Comparison of ENCODE assay signal across 1 cellular context in the genomic region with DNA sequence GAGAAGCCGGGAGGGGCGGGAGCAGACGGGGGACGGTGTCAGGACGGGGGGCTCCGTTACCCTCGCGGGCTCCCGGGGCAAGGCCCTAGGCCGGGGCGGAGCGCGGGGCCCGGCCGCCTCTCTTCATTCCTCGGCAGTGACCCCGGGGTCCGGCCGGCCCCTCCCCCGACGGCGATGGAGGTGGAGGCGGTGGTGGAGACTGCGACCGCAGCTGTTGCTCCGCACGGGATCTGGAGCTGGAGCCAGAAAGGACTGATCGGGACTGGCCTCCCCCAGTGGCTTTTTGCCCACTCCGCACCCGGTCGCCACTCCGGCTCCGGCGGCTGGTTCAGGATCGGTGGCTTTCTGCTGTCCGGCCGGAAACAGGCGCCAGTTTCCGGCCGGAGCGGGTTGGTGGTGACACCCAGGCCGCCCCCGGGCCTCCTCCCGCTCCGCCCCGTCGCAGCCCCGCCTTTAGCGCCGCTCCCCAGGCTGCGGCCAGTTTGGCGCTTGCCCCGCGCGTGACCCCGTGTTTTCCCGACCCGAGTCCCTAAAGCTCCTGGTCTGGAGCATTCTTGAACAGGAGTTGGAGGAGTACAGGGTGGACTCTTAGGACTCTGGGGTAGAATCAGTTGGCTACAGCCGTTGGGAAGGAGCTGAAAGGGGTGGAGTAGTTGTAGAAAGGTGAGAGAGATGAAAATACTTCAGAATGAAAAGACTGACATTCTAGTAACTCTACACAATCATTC.
A peak's percentile ranks its signal among the peaks of the same experiment; 100 is the strongest.
TF ChIP-seq lines count a peak whose summit lies in the region.

A gene (minus strand): TSS at position 339 of the 728 bp plus-strand sequence. CDS start 33,216 bp downstream, outside the sequence.

TF ChIP-seq in HepG2, 621 proteins besides CTCF, POLR2A, EP300 and RAD21 (continued from another document and continues in another):
- TF ChIP-seq, protein P1, sequence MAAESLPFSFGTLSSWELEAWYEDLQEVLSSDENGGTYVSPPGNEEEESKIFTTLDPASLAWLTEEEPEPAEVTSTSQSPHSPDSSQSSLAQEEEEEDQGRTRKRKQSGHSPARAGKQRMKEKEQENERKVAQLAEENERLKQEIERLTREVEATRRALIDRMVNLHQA (CRISPR knock-in tag; IDR thresholded peaks at IDR 0.05) = no peak
- TF ChIP-seq ZNF10 (CRISPR knock-in tag; IDR thresholded peaks at IDR 0.05; ENCODE audit: borderline replicate concordance, low read depth) (no peak), FOXK2 (IDR thresholded peaks at IDR 0.05) (no peak), YEATS4 (CRISPR knock-in tag; IDR thresholded peaks at IDR 0.05; ENCODE audit: borderline replicate concordance) (peak; percentile 93), ELF3 (CRISPR knock-in tag; IDR thresholded peaks at IDR 0.05) (peak; percentile 74), ZNF333 (CRISPR knock-in tag; IDR thresholded peaks at IDR 0.05; ENCODE audit: borderline replicate concordance) (peak; percentile 52; the same call in 1 of the 2 replicates), SOX5 (CRISPR knock-in tag; IDR thresholded peaks at IDR 0.05; ENCODE audit: borderline replicate concordance) (peak; percentile 43; the same call in 1 of the 2 replicates), NCOR1 (IDR thresholded peaks at IDR 0.05; ENCODE audit: borderline replicate concordance, low read length) (peak; percentile 80; the same call in 1 of the 2 replicates), IRX3 (CRISPR knock-in tag; IDR thresholded peaks at IDR 0.05; ENCODE audit: borderline replicate concordance, low read depth) (peak; percentile 81; the same call in 1 of the 2 replicates), ZNF552 (CRISPR knock-in tag; IDR thresholded peaks at IDR 0.05; ENCODE audit: borderline replicate concordance) (no peak; the same call in 1 of the 2 replicates), ZNF432 (CRISPR knock-in tag; IDR thresholded peaks at IDR 0.05; ENCODE audit: borderline replicate concordance) (no peak), STAT5B (CRISPR knock-in tag; IDR thresholded peaks at IDR 0.05) (0 out of 2 replicates have a peak, but pooled peaks have one; percentile 34), ZNF570 (CRISPR knock-in tag; IDR thresholded peaks at IDR 0.05; ENCODE audit: borderline replicate concordance) (no peak), YEATS2 (CRISPR knock-in tag; IDR thresholded peaks at IDR 0.05; ENCODE audit: borderline replicate concordance) (peak; percentile 73; the same call in 1 of the 2 replicates), POLR2AphosphoS5 (IDR thresholded peaks at IDR 0.05; ENCODE audit: low read depth, low read length) (peak; percentile 74), ZC3H4 (CRISPR knock-in tag; IDR thresholded peaks at IDR 0.05; ENCODE audit: borderline replicate concordance) (no peak), RELA (CRISPR knock-in tag; IDR thresholded peaks at IDR 0.05) (0 out of 2 replicates have a peak, but pooled peaks have one; percentile 77), GATA4 (IDR thresholded peaks at IDR 0.05; ENCODE audit: borderline replicate concordance, low read depth) (no peak), ZNF782 (CRISPR knock-in tag; IDR thresholded peaks at IDR 0.05; ENCODE audit: borderline replicate concordance) (peak; percentile 87; the same call in 1 of the 2 replicates), ZNF282 (IDR thresholded peaks at IDR 0.05; ENCODE audit: partially characterized antibody) (no peak), KDM3A (CRISPR knock-in tag; IDR thresholded peaks at IDR 0.05; ENCODE audit: low read depth) (peak; percentile 85; the same call in 1 of the 2 replicates), DR1 (CRISPR knock-in tag; IDR thresholded peaks at IDR 0.05) (peak; percentile 50; the same call in 1 of the 2 replicates), ZNF577 (CRISPR knock-in tag; IDR thresholded peaks at IDR 0.05; ENCODE audit: borderline replicate concordance, low read depth) (no peak), MIER3 (CRISPR knock-in tag; IDR thresholded peaks at IDR 0.05; ENCODE audit: borderline replicate concordance) (peak; percentile 66; the same call in 1 of the 2 replicates), MAF1 (CRISPR knock-in tag; IDR thresholded peaks at IDR 0.05; ENCODE audit: borderline replicate concordance) (peak; percentile 61; the same call in 1 of the 2 replicates), NFKB2 (CRISPR knock-in tag; IDR thresholded peaks at IDR 0.05; ENCODE audit: borderline replicate concordance) (peak; percentile 35; the same call in 1 of the 2 replicates), ZNF383 (CRISPR knock-in tag; IDR thresholded peaks at IDR 0.05; ENCODE audit: borderline replicate concordance) (peak; percentile 72; the same call in 1 of the 2 replicates), NFRKB (IDR thresholded peaks at IDR 0.05) (no peak), PCBP2 (optimal IDR thresholded peaks at IDR 0.05; ENCODE audit: low read depth, low read length, poor library complexity, severe bottlenecking) (no peak), HMGA1 (CRISPR knock-in tag; conservative IDR thresholded peaks at IDR 0.05) (no peak), ZNF775 (CRISPR knock-in tag; IDR thresholded peaks at IDR 0.05; ENCODE audit: borderline replicate concordance) (peak; percentile 49; the same call in 1 of the 2 replicates), HNRNPH1 (optimal IDR thresholded peaks at IDR 0.05; ENCODE audit: low read depth, low read length) (no peak), ARNT (IDR thresholded peaks at IDR 0.05) (no peak), ISX (CRISPR knock-in tag; conservative IDR thresholded peaks at IDR 0.05) (no peak), ZNF781 (CRISPR knock-in tag; IDR thresholded peaks at IDR 0.05; ENCODE audit: borderline replicate concordance, not compliant biosample characterization) (no peak), SRF (IDR thresholded peaks at IDR 0.05; ENCODE audit: low read depth, low read length) (peak; percentile 36; the same call in 1 of the 2 replicates), SCMH1 (CRISPR knock-in tag; IDR thresholded peaks at IDR 0.05; ENCODE audit: borderline replicate concordance) (no peak), ISL2 (CRISPR knock-in tag; IDR thresholded peaks at IDR 0.05) (peak; percentile 65), ZNF30 (CRISPR knock-in tag; IDR thresholded peaks at IDR 0.05) (no peak), SP140L (CRISPR knock-in tag; IDR thresholded peaks at IDR 0.05; ENCODE audit: borderline replicate concordance) (peak; percentile 77; the same call in 1 of the 2 replicates), KDM2A (CRISPR knock-in tag; IDR thresholded peaks at IDR 0.05; ENCODE audit: borderline replicate concordance, low read depth) (peak; percentile 97), REXO4 (CRISPR knock-in tag; IDR thresholded peaks at IDR 0.05; ENCODE audit: borderline replicate concordance) (no peak), ZNF430 (CRISPR knock-in tag; IDR thresholded peaks at IDR 0.05) (peak; percentile 91), ZBTB42 (CRISPR knock-in tag; IDR thresholded peaks at IDR 0.05) (peak; percentile 32; the same call in 1 of the 2 replicates), ZSCAN30 (CRISPR knock-in tag; IDR thresholded peaks at IDR 0.05) (peak; percentile 94)
- TF ChIP-seq, protein P2, sequence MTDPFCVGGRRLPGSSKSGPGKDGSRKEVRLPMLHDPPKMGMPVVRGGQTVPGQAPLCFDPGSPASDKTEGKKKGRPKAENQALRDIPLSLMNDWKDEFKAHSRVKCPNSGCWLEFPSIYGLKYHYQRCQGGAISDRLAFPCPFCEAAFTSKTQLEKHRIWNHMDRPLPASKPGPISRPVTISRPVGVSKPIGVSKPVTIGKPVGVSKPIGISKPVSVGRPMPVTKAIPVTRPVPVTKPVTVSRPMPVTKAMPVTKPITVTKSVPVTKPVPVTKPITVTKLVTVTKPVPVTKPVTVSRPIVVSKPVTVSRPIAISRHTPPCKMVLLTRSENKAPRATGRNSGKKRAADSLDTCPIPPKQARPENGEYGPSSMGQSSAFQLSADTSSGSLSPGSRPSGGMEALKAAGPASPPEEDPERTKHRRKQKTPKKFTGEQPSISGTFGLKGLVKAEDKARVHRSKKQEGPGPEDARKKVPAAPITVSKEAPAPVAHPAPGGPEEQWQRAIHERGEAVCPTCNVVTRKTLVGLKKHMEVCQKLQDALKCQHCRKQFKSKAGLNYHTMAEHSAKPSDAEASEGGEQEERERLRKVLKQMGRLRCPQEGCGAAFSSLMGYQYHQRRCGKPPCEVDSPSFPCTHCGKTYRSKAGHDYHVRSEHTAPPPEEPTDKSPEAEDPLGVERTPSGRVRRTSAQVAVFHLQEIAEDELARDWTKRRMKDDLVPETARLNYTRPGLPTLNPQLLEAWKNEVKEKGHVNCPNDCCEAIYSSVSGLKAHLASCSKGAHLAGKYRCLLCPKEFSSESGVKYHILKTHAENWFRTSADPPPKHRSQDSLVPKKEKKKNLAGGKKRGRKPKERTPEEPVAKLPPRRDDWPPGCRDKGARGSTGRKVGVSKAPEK (CRISPR knock-in tag; IDR thresholded peaks at IDR 0.05; ENCODE audit: borderline replicate concordance) = no peak
- TF ChIP-seq, protein P3, sequence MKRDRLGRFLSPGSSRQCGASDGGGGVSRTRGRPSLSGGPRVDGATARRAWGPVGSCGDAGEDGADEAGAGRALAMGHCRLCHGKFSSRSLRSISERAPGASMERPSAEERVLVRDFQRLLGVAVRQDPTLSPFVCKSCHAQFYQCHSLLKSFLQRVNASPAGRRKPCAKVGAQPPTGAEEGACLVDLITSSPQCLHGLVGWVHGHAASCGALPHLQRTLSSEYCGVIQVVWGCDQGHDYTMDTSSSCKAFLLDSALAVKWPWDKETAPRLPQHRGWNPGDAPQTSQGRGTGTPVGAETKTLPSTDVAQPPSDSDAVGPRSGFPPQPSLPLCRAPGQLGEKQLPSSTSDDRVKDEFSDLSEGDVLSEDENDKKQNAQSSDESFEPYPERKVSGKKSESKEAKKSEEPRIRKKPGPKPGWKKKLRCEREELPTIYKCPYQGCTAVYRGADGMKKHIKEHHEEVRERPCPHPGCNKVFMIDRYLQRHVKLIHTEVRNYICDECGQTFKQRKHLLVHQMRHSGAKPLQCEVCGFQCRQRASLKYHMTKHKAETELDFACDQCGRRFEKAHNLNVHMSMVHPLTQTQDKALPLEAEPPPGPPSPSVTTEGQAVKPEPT (CRISPR knock-in tag; IDR thresholded peaks at IDR 0.05; ENCODE audit: low read depth) = no peak
- TF ChIP-seq, protein P4, sequence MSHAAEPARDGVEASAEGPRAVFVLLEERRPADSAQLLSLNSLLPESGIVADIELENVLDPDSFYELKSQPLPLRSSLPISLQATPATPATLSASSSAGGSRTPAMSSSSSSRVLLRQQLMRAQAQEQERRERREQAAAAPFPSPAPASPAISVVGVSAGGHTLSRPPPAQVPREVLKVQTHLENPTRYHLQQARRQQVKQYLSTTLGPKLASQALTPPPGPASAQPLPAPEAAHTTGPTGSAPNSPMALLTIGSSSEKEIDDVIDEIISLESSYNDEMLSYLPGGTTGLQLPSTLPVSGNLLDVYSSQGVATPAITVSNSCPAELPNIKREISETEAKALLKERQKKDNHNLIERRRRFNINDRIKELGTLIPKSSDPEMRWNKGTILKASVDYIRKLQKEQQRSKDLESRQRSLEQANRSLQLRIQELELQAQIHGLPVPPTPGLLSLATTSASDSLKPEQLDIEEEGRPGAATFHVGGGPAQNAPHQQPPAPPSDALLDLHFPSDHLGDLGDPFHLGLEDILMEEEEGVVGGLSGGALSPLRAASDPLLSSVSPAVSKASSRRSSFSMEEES (CRISPR knock-in tag; IDR thresholded peaks at IDR 0.05) = peak; percentile 75
- TF ChIP-seq, protein P5, sequence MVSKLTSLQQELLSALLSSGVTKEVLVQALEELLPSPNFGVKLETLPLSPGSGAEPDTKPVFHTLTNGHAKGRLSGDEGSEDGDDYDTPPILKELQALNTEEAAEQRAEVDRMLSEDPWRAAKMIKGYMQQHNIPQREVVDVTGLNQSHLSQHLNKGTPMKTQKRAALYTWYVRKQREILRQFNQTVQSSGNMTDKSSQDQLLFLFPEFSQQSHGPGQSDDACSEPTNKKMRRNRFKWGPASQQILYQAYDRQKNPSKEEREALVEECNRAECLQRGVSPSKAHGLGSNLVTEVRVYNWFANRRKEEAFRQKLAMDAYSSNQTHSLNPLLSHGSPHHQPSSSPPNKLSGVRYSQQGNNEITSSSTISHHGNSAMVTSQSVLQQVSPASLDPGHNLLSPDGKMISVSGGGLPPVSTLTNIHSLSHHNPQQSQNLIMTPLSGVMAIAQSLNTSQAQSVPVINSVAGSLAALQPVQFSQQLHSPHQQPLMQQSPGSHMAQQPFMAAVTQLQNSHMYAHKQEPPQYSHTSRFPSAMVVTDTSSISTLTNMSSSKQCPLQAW (CRISPR knock-in tag; IDR thresholded peaks at IDR 0.05) = peak; percentile 80; the same call in 1 of the 2 replicates
- TF ChIP-seq, protein P6, sequence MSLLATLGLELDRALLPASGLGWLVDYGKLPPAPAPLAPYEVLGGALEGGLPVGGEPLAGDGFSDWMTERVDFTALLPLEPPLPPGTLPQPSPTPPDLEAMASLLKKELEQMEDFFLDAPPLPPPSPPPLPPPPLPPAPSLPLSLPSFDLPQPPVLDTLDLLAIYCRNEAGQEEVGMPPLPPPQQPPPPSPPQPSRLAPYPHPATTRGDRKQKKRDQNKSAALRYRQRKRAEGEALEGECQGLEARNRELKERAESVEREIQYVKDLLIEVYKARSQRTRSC (CRISPR knock-in tag; IDR thresholded peaks at IDR 0.05; ENCODE audit: low read depth) = no peak
- TF ChIP-seq, protein P7, sequence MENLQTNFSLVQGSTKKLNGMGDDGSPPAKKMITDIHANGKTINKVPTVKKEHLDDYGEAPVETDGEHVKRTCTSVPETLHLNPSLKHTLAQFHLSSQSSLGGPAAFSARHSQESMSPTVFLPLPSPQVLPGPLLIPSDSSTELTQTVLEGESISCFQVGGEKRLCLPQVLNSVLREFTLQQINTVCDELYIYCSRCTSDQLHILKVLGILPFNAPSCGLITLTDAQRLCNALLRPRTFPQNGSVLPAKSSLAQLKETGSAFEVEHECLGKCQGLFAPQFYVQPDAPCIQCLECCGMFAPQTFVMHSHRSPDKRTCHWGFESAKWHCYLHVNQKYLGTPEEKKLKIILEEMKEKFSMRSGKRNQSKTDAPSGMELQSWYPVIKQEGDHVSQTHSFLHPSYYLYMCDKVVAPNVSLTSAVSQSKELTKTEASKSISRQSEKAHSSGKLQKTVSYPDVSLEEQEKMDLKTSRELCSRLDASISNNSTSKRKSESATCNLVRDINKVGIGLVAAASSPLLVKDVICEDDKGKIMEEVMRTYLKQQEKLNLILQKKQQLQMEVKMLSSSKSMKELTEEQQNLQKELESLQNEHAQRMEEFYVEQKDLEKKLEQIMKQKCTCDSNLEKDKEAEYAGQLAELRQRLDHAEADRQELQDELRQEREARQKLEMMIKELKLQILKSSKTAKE (CRISPR knock-in tag; IDR thresholded peaks at IDR 0.05; ENCODE audit: borderline replicate concordance) = peak; percentile 73; the same call in 1 of the 2 replicates
- TF ChIP-seq, protein P8, sequence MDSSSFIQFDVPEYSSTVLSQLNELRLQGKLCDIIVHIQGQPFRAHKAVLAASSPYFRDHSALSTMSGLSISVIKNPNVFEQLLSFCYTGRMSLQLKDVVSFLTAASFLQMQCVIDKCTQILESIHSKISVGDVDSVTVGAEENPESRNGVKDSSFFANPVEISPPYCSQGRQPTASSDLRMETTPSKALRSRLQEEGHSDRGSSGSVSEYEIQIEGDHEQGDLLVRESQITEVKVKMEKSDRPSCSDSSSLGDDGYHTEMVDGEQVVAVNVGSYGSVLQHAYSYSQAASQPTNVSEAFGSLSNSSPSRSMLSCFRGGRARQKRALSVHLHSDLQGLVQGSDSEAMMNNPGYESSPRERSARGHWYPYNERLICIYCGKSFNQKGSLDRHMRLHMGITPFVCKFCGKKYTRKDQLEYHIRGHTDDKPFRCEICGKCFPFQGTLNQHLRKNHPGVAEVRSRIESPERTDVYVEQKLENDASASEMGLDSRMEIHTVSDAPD (CRISPR knock-in tag; IDR thresholded peaks at IDR 0.05) = peak; percentile 55; the same call in 1 of the 2 replicates
